ENCODE assay signal across 19 cellular contexts in genomic region chr3:4729061-4729973, GRCh38.
A peak's percentile ranks its signal among the peaks of the same experiment; 100 is the strongest.
DNase-seq lines count a peak whose midpoint lies in the region; ATAC-seq, FAIRE-seq and TF ChIP-seq lines count a peak whose summit lies in the region.
"Had no signal": no experiment of that assay in that cellular context is flagged by ENCODE, and none has a peak within 500 bp of the region (broad histone marks: within the 10 kb centered on the region; RNA-seq: fewer than 3 reads in every experiment).

No MANE protein-coding gene starts in this region.

- WGBS in A549 (ENCODE audit: missing lambda C conversion rate): 77% methylated on average over 6 of the region's 6 CpGs
- 43% methylated on average over 6 of the region's 6 CpGs for WGBS in liver

- H3K27me3 ChIP-seq in liver (ENCODE audit: control insufficient read depth in 4 of 4, insufficient read depth in 4 of 4, low read length in 3 of 4) (no peaks in the 10 kb centered on the region), A673 (replicated peaks; ENCODE audit: insufficient read depth, low read depth, low read length, poor library complexity) (no peaks in the 10 kb centered on the region)
- H3K27me3 ChIP-seq: foreskin keratinocyte, MG63, SJCRH30 had no signal

- H3K27ac ChIP-seq in A549 (0 out of 6 replicates have a peak overlapping the region, but pooled peaks have one; percentile 2 to 14), coronary artery (peak overlapping the region; percentile 26 to 33), liver (ENCODE audit: low read depth in 1 of 2, low read length in 2 of 2) (peak overlapping the region; percentile 75 to 87), A673 (ENCODE audit: low read depth, low read length, poor library complexity, severe bottlenecking) (no peak overlapping the region)
- H3K27ac ChIP-seq: foreskin keratinocyte, SJCRH30 had no signal

- no peak for TF ChIP-seq RAD21 in A549 (conservative IDR thresholded peaks at IDR 0.05 in 1 of 2, IDR thresholded peaks at IDR 0.05 in 1 of 2)
- peak; percentile 52 to 62 for TF ChIP-seq RAD21 in liver (IDR thresholded peaks at IDR 0.05)

- peak overlapping the region in 1 of 2 donors; percentile 63 for H3K9ac ChIP-seq in liver (ENCODE audit: low read depth in 1 of 2, low read length in 2 of 2)

- no peak for TF ChIP-seq EP300 in A549 (IDR thresholded peaks at IDR 0.05)

- ATAC-seq in A549: no peak
- ATAC-seq: foreskin keratinocyte; mucosa of descending colon; stimulated activated naive CD8-positive, alpha-beta T cell treated with anti-CD3 and anti-CD28 coated beads, Interleukin-15, amount 100 ng/mL, for 72 hours had no signal

- DNase-seq in A549 (ENCODE audit: low read depth in 1 of 2, low spot score in 1 of 2): no peak
- peak; percentile 18 for DNase-seq in NCI-H2227 (lab: John Stamatoyannopoulos, UW; ENCODE audit: unreplicated experiment)
- no peak for DNase-seq in coronary artery (ENCODE audit: low spot score)
- DNase-seq in NCI-H446 treated with DMSO at 0.1 percent for 48 hours (lab: John Stamatoyannopoulos, UW): no peak
- no peak for DNase-seq in T-helper 1 cell
- no peak for DNase-seq in NCI-H1694 (lab: John Stamatoyannopoulos, UW)
- DNase-seq in A673 (ENCODE audit: low spot score): no peak
- DNase-seq: activated CD4-positive, alpha-beta T cell treated with anti-CD3 and anti-CD28 coated beads for 4 hours; activated naive CD4-positive, alpha-beta T cell treated with anti-CD3 and anti-CD28 coated beads, Interleukin-2, amount 50 U/mL, for 16 hours; foreskin keratinocyte; HCEC 1CT; MG63; mucosa of descending colon; NCI-H2171 treated with DMSO at 0.1 percent for 48 hours; posterior cingulate gyrus; stimulated activated naive CD8-positive, alpha-beta T cell treated with anti-CD3 and anti-CD28 coated beads, Interleukin-15, amount 100 ng/mL, for 72 hours; T1000 had no signal

- no peak for FAIRE-seq in A549 (lab: Jason Lieb, UNC)

- intact Hi-C loops in A673 (cut with micrococcal nuclease; ENCODE audit: unreplicated experiment): no loop called here

- TF ChIP-seq CTCF in A549 (IDR thresholded peaks at IDR 0.05) (no peak), coronary artery (IDR thresholded peaks at IDR 0.05) (no peak), liver (IDR thresholded peaks at IDR 0.05; ENCODE audit: low read depth, low read length, missing input control) (no peak), A673 (conservative IDR thresholded peaks at IDR 0.05; ENCODE audit: low read depth, low read length) (no peak)

- H3K9me3 ChIP-seq in A549 (no peaks in the 10 kb centered on the region), liver (ENCODE audit: control insufficient read depth in 4 of 4, low read length in 3 of 4) (no peaks in the 10 kb centered on the region), A673 (ENCODE audit: low read depth, low read length, poor library complexity, severe bottlenecking) (no peaks in the 10 kb centered on the region)
- H3K9me3 ChIP-seq: MG63, mucosa of descending colon, SJCRH30 had no signal

- peak overlapping the region; percentile 22; the same call in 1 of the 3 replicates for H3K4me2 ChIP-seq in A549

- CTCF ChIA-PET in A549 (lab: Yijun Ruan, JAX) (interaction anchor here (0.6 to 2.9 kb wide), 6 partner anchors 8 to 328 kb away, joined by 4 to 8 read pairs (median 4); no protein-coding TSS in a partner anchor), A673 (lab: Charles Lee) (interaction anchor here (0.6 kb wide), 1 partner anchor 251 kb away, joined by 3 read pairs; no protein-coding TSS in a partner anchor)

- H3K4me1 ChIP-seq in A549: peaks cover 15% of the 10 kb centered on the region
- peaks cover 0 to 17% (median 9%) of the 10 kb centered on the region in 4 donors for H3K4me1 ChIP-seq in liver (ENCODE audit: control insufficient read depth in 4 of 4, insufficient read depth in 4 of 4, low read length in 3 of 4)
- peaks cover 15% of the 10 kb centered on the region for H3K4me1 ChIP-seq in A673 (ENCODE audit: insufficient read depth, low read length, poor library complexity, severe bottlenecking)
- H3K4me1 ChIP-seq: foreskin keratinocyte had no signal

- no peak overlapping the region for H3K4me3 ChIP-seq in A549
- no peak overlapping the region for H3K4me3 ChIP-seq in coronary artery
- H3K4me3 ChIP-seq in liver (ENCODE audit: low read depth in 1 of 3, low read length in 3 of 3): no peak overlapping the region
- no peak overlapping the region for H3K4me3 ChIP-seq in A673 (ENCODE audit: low read depth, low read length, poor library complexity, severe bottlenecking)
- H3K4me3 ChIP-seq: MG63, mucosa of descending colon, SJCRH30 had no signal

- TF ChIP-seq POLR2A in A549 (IDR thresholded peaks at IDR 0.05; ENCODE audit: low read length): no peak

- H3K36me3 ChIP-seq in liver (ENCODE audit: control insufficient read depth in 4 of 4, insufficient read depth in 3 of 4, low read depth in 1 of 4, low read length in 3 of 4) (no peaks in the 10 kb centered on the region), A673 (ENCODE audit: insufficient read depth, low read length, poor library complexity, severe bottlenecking) (no peaks in the 10 kb centered on the region)
- H3K36me3 ChIP-seq: MG63, SJCRH30 had no signal

- POLR2A ChIA-PET in A549 (lab: Yijun Ruan, JAX) (no interaction called here), A673 (lab: Charles Lee; ENCODE audit: low non-redundant PET) (no interaction called here)

- no TSS peak for BruUV-seq in A673 (replicated peaks; lab: Mats Ljungman, UMichigan)

TF ChIP-seq in A549, 52 proteins besides CTCF, POLR2A, EP300 and RAD21:
- TF ChIP-seq EHF (CRISPR knock-in tag; IDR thresholded peaks at IDR 0.05) (no peak), FOXS1 (CRISPR knock-in tag; IDR thresholded peaks at IDR 0.05) (no peak), HES2 (IDR thresholded peaks at IDR 0.05) (no peak), HOXB5 (CRISPR knock-in tag; IDR thresholded peaks at IDR 0.05) (no peak), CEBPB (IDR thresholded peaks at IDR 0.05) (no peak), JUN (IDR thresholded peaks at IDR 0.05) (no peak), ZSCAN20 (CRISPR knock-in tag; IDR thresholded peaks at IDR 0.05) (no peak), CBX2 (IDR thresholded peaks at IDR 0.05; ENCODE audit: borderline replicate concordance, low read depth) (no peak), PBX3 (IDR thresholded peaks at IDR 0.05) (no peak), NFE2L2 (conservative IDR thresholded peaks at IDR 0.05; ENCODE audit: low read length) (no peak), MAFK (IDR thresholded peaks at IDR 0.05; ENCODE audit: partially characterized antibody) (no peak), HOXA7 (CRISPR knock-in tag; IDR thresholded peaks at IDR 0.05) (no peak)

TF ChIP-seq in liver, 16 proteins besides CTCF, POLR2A, EP300 and RAD21 (continues in another document):
- TF ChIP-seq REST (IDR thresholded peaks at IDR 0.05): peak; percentile 64
- TF ChIP-seq ATF3 (IDR thresholded peaks at IDR 0.05): no peak
- peak; percentile 52 to 74 for TF ChIP-seq JUND (IDR thresholded peaks at IDR 0.05)
- TF ChIP-seq FOXA1 (IDR thresholded peaks at IDR 0.05): peak; percentile 59
- peak in 1 of 2 donors; percentile 40 for TF ChIP-seq GABPA (IDR thresholded peaks at IDR 0.05 in 1 of 2, conservative IDR thresholded peaks at IDR 0.05 in 1 of 2)
- peak; percentile 70 for TF ChIP-seq ZBTB33 (IDR thresholded peaks at IDR 0.05)
- TF ChIP-seq EGR1 (IDR thresholded peaks at IDR 0.05; ENCODE audit: low read depth in 2 of 2): peak; percentile 59 to 84
- TF ChIP-seq YY1 (IDR thresholded peaks at IDR 0.05): peak; percentile 38
- TF ChIP-seq RXRA (IDR thresholded peaks at IDR 0.05): peak; percentile 90 to 95
- TF ChIP-seq TAF1 (conservative IDR thresholded peaks at IDR 0.05): no peak
- TF ChIP-seq HNF4A (conservative IDR thresholded peaks at IDR 0.05): peak; percentile 78 to 79
